ENCODE assay signal across 8 cellular contexts in the genomic region with DNA sequence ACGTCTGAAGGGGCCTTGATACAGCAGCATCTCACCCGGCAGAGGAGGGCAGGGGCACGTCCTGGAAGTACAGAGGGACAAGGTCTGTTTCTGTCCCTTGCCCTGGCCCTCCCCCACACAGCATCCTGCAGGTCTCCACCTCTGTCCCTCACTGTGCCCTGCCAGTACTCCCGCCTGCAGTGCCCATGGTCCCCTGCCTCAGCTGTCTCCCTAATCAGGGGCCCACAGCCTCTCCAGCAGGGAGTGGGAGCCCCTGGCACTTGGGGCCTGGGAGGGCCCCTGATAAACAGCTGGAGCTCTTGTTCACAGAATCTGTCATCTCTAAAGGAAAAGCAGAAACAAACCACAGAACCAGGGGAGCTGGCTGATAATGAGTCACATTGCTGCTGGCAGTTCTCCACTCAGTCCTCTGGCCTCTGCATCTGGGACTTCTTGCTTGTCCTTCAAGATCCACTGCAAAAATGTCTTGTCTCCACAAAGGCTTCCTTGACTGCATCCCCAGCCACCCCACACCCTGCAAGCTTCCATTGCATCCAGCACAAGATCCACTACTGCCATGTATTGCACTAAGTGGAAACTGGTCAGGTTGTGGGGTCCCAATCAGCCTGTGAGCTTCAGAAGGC. TPM values are rescaled to one million over a fixed set of nuclear protein-coding genes. Genes with fewer than 3 reads are reported as not detected.
A peak's percentile ranks its signal among the peaks of the same experiment; 100 is the strongest.
DNase-seq lines count a peak whose midpoint lies in the region; ATAC-seq and TF ChIP-seq lines count a peak whose summit lies in the region.

No MANE protein-coding gene starts in this region.

- H3K4me3 Mint-ChIP-seq in natural killer cell: peak overlapping the region; percentile 54

- in situ Hi-C loops in astrocyte of the cerebellum (cut with HindIII; ENCODE audit: low sequenced_read_pairs): no loop called here

- ATAC-seq in natural killer cell: peak in 2 of 3 donors; percentile 32 to 64
- ATAC-seq in GM21576 (IDR thresholded peaks at IDR 0.05; ENCODE audit: unreplicated experiment): no peak
- ATAC-seq in sciatic nerve: no peak

- H3K36me3 Mint-ChIP-seq in natural killer cell: no peaks in the 10 kb centered on the region

- peaks cover 51 to 58% of the 10 kb centered on the region in 2 donors for H3K4me1 Mint-ChIP-seq in natural killer cell

- H3K9me3 Mint-ChIP-seq in natural killer cell: no peaks in the 10 kb centered on the region

- H3K27me3 Mint-ChIP-seq in natural killer cell (ENCODE audit: low read depth in 2 of 2): no peaks in the 10 kb centered on the region

- peak overlapping the region; percentile 80 to 90 for H3K27ac Mint-ChIP-seq in natural killer cell

- intact Hi-C loops in natural killer cell (cut with micrococcal nuclease): no loop called here
- intact Hi-C loops in sciatic nerve (cut with DNase I): no loop called here

- H3K36me3 ChIP-seq in MG63: no peaks in the 10 kb centered on the region

- no peaks in the 10 kb centered on the region for H3K9me3 ChIP-seq in MG63

- no peak overlapping the region for H3K4me3 ChIP-seq in MG63
- H3K4me3 ChIP-seq in astrocyte of the cerebellum (ENCODE audit: low read depth, low read length): no peak overlapping the region

- TF ChIP-seq CTCF in astrocyte of the cerebellum (IDR thresholded peaks at IDR 0.05; ENCODE audit: low read depth, low read length, missing control alignments) (no peak), natural killer cell (IDR thresholded peaks at IDR 0.05) (no peak)

- no peaks in the 10 kb centered on the region for H3K27me3 ChIP-seq in MG63

- DNase-seq in ELR (ENCODE audit: low read depth): peak; percentile 82
- DNase-seq in MG63: peak; percentile 58
- peak; percentile 70 for DNase-seq in astrocyte of the cerebellum (ENCODE audit: low read depth)
- DNase-seq in natural killer cell: no peak
- no peak for DNase-seq in germinal center (ENCODE audit: low spot score)
- DNase-seq in SW480 (ENCODE audit: low spot score): no peak
- DNase-seq in sciatic nerve (ENCODE audit: low spot score): no peak

RNA-seq across cellular contexts. Expression of a gene that starts 33.2 kb away (rescaled TPM):
- total RNA-seq in MG63 (2014; rRNA removed; shearing (Covaris generic); ENCODE audit: low replicate concordance): 20.8 and 29.5 TPM in 2 replicates
- total RNA-seq in natural killer cell (10 to 100 TPM; 38.4 to 54.2 (median 47.5) TPM), sciatic nerve (28.6 TPM)

Comparison
In these comparisons a context has a peak if more than half of its experiments do, and no peak if none do; other contexts are left out.
1. DNase-seq: peak in ELR (single experiment), MG63 (single experiment) and astrocyte of the cerebellum (single experiment); none in natural killer cell (single experiment), germinal center (single experiment), SW480 (single experiment) and sciatic nerve (single experiment).
2. ATAC-seq: peak in natural killer cell (2 of 3); none in GM21576 (single experiment) and sciatic nerve (single experiment).